In genomic region chr21:25980710-25981109, GRCh38 we compare ENCODE assay signal across 1 cellular context.
TF ChIP-seq lines count a peak whose summit lies in the region.

No MANE protein-coding gene starts in this region.

TF ChIP-seq in GM23338, 12 proteins besides CTCF, POLR2A, EP300 and RAD21 (continued from another document):
- TF ChIP-seq ZNF462 (CRISPR knock-in tag; IDR thresholded peaks at IDR 0.05) (no peak), ZNF331 (CRISPR knock-in tag; IDR thresholded peaks at IDR 0.05; ENCODE audit: low read depth) (no peak), STAT1 (IDR thresholded peaks at IDR 0.05; ENCODE audit: unreplicated experiment) (no peak), JUNB (IDR thresholded peaks at IDR 0.05; ENCODE audit: unreplicated experiment) (no peak), EZH2phosphoT487 (IDR thresholded peaks at IDR 0.05; ENCODE audit: unreplicated experiment) (no peak), NANOG (IDR thresholded peaks at IDR 0.05; ENCODE audit: borderline replicate concordance) (no peak), POLR2AphosphoS5 (IDR thresholded peaks at IDR 0.05; ENCODE audit: low read depth) (no peak)
